ENCODE assay signal across 7 cellular contexts in the genomic region with DNA sequence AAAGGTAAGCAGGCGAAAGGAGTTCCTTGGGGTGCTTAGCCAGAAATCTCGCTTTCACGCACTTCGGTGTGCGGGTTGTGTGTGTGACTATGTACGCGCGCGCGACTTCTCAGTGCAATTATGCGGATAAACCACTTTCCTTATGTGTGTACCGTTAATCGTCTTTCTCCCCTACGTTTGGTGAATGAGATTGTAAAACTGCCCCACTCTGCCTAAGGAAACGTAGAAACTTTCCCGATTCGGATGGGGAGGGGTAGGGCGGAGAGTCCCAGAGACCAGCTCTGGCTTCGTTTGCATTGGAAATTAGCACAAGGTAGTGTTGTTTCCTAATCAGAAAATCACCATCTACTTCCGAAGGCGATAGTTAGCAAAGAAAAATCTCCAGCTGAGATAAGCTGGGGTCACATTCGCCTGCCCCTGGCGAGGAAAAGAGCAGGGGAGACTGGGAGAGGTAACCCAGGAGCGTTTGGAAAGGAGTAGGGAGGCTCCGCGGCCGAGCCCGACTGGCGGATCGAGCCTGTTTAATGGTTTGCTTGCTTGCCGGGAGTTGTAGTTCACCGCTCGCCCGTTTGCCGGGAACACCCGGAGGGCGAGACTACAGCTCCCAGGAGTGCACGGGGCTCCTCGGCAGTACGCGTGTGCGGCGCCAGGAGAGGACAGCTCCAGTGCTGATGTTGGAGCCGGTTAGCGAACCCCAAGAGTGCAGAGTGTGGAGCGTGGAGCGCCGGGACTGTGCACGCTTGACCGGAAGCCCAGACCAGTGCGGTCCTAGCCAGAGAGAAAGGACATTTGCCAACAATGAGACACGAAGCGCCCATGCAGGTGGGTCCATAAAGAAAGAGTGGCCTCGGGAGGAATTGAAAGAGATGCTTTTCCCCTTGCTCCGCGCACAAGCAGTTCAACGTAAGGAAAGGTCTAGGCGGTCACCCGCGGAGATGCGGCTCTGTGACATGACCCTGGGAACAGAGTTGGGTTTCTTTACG. TPM values are rescaled to one million over a fixed set of nuclear protein-coding genes. Genes with fewer than 3 reads are reported as not detected.
DNase-seq lines count a peak whose midpoint lies in the region; ATAC-seq and TF ChIP-seq lines count a peak whose summit lies in the region.

A gene with protein sequence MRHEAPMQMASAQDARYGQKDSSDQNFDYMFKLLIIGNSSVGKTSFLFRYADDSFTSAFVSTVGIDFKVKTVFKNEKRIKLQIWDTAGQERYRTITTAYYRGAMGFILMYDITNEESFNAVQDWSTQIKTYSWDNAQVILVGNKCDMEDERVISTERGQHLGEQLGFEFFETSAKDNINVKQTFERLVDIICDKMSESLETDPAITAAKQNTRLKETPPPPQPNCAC (plus strand): TSS at position 665 of the 983 bp plus-strand sequence. CDS start 134 bp downstream, at position 799.

- no peaks in the 10 kb centered on the region for H3K27me3 ChIP-seq in rectal smooth muscle tissue (ENCODE audit: control insufficient read depth, insufficient read depth, low read length)

- TF ChIP-seq CTCF in GM13976 (IDR thresholded peaks at IDR 0.05; ENCODE audit: borderline replicate concordance, control extremely low read depth, extremely low read depth, insufficient read depth, missing control alignments) = no peak
- TF ChIP-seq CTCF in NB4 (IDR thresholded peaks at IDR 0.05; ENCODE audit: low read depth, low read length) = no peak

- in situ Hi-C loops in GM13976 (cut with MboI; ENCODE audit: low sequenced_read_pairs, unreplicated experiment) = no loop called here
- in situ Hi-C loops in SK-MEL-5 (cut with HindIII; ENCODE audit: low pct_unique_long_range_greater_than_20kb, low sequenced_read_pairs) = no loop called here
- in situ Hi-C loops in T47D (cut with HindIII; ENCODE audit: low pct_unique_long_range_greater_than_20kb, low sequenced_read_pairs) = no loop called here

- H3K4me3 ChIP-seq in NB4 (ENCODE audit: low read depth, low read length) (peak within 1 kb of the TSS; percentile 79), rectal smooth muscle tissue (ENCODE audit: low read length) (peak within 1 kb of the TSS; percentile 80)

- peak; percentile 100 for ATAC-seq in HG02588 (IDR thresholded peaks at IDR 0.05; ENCODE audit: unreplicated experiment)

- peaks cover 4% of the 10 kb centered on the region for H3K4me1 ChIP-seq in rectal smooth muscle tissue (ENCODE audit: control insufficient read depth, insufficient read depth, low read length)

- TF ChIP-seq POLR2A in NB4 (IDR thresholded peaks at IDR 0.05; ENCODE audit: extremely low read depth, insufficient read length) = peak; percentile 26

- no peak within 1 kb of the TSS for H3K27ac ChIP-seq in rectal smooth muscle tissue (ENCODE audit: low read depth, low read length)

- H3K9ac ChIP-seq in rectal smooth muscle tissue (ENCODE audit: low read length) = no peak within 1 kb of the TSS

- H3K36me3 ChIP-seq in rectal smooth muscle tissue (ENCODE audit: control insufficient read depth, insufficient read depth, low read length) = no peaks in the 10 kb centered on the region

- DNase-seq in GM13976 (ENCODE audit: low spot score) = peak; percentile 90
- DNase-seq in NB4 (ENCODE audit: low read depth) = peak; percentile 96
- peak; percentile 93 for DNase-seq in SK-MEL-5 (ENCODE audit: low read depth, low spot score)
- DNase-seq in T47D (ENCODE audit: low read depth in 1 of 2, low spot score in 1 of 2) = peak; percentile 93 to 97
- DNase-seq in iPS DF 4.7 (ENCODE audit: extremely low read depth, low spot score) = peak; percentile 85

RNA-seq across cellular contexts. Expression of the gene that starts here (rescaled TPM):
- 0.13 and 0.24 TPM in 2 replicates for total RNA-seq in SK-MEL-5 (2014; rRNA removed; shearing (Covaris generic))
- polyA plus RNA-seq in SK-MEL-5 (2015; cell fraction: cytosol; rRNA removed) = 0.01 and 0.04 TPM in 2 replicates
- polyA plus RNA-seq in SK-MEL-5 (2015; cell fraction: nucleus; rRNA removed) = 0.15 TPM in 1 of 2 replicates, not detected in the other

Comparison
In these comparisons a context has a peak if more than half of its experiments do, and no peak if none do; other contexts are left out.
1. Peak in DNase-seq in SK-MEL-5; RNA of the gene not detected or under 1 TPM.